In the genomic region with DNA sequence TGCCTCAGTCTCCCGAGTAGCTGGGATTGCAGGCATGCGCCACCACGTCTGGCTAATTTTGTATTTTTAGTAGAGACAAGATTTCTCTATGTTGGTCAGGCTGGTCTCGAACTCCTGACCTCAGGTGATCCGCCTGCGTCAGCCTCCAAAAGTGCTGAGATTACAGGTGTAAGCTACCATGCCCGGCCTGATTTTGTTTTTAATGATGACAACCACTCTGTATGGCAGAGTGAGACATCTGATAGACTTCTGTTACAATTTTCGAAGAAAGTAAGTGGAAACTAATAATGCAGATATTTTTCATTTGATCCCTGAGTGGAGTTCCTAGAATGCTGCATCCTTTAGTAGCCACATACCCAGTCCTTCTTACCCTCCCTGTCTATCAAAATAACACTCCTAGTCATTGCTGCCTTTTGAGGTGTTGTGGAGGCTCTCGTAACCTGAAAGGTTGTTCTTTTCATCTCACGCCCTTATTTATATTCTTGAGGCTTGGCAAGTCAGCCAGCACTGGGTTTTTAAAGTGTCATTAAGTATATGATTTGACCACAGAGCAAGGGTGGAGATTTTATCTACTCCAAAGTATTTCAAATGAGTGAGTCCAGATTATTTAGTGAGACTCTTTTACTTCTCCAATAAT, we compare ENCODE assay signal across 28 cellular contexts. TPM values are rescaled to one million over a fixed set of nuclear protein-coding genes. Genes with fewer than 3 reads are reported as not detected.
DNase-seq lines count a peak whose midpoint lies in the region; ATAC-seq and TF ChIP-seq lines count a peak whose summit lies in the region.
"Had no signal": no experiment of that assay in that cellular context is flagged by ENCODE, and none has a peak within 500 bp of the region (broad histone marks: within the 10 kb centered on the region; RNA-seq: fewer than 3 reads in every experiment).

No MANE protein-coding gene starts in this region.

- peaks cover 93% of the 10 kb centered on the region for H3K79me2 ChIP-seq in osteoblast (ENCODE audit: insufficient read depth, low read length)

- TF ChIP-seq CTCF in HEK293 (tag by site-specific recombination; IDR thresholded peaks at IDR 0.05): no peak
- no peak for TF ChIP-seq CTCF in lung (IDR thresholded peaks at IDR 0.05; ENCODE audit: control extremely low read depth, extremely low read depth)
- no peak for TF ChIP-seq CTCF in osteoblast (IDR thresholded peaks at IDR 0.05; ENCODE audit: extremely low read depth, low read depth, low read length)

- no peak overlapping the region for H3K4me2 ChIP-seq in osteoblast (ENCODE audit: insufficient read depth, low read length)
- H3K4me2 ChIP-seq: BLaER1, smooth muscle cell had no signal

- peaks cover 75% of the 10 kb centered on the region for H4K20me1 ChIP-seq in osteoblast (ENCODE audit: insufficient read depth, low read length)

- H3K4me3 ChIP-seq in HEK293 (ENCODE audit: low read depth, low read length) (no peak overlapping the region), adipocyte (ENCODE audit: low read length) (peak overlapping the region; percentile 11), lung (no peak overlapping the region), osteoblast (ENCODE audit: insufficient read depth, low read length) (no peak overlapping the region)
- H3K4me3 ChIP-seq: BLaER1, Peyer's patch, smooth muscle cell, tibial artery had no signal

- DNase-seq in Caki2 (ENCODE audit: low read depth): peak; percentile 58
- DNase-seq in adipocyte (ENCODE audit: low read depth): no peak
- no peak for DNase-seq in lung (ENCODE audit: low spot score)
- DNase-seq in SK-N-DZ (ENCODE audit: low spot score): no peak
- no peak for DNase-seq in osteoblast (ENCODE audit: insufficient read length, low spot score, missing footprints)
- DNase-seq: activated CD4-positive, alpha-beta memory T cell treated with anti-CD3 and anti-CD28 coated beads, Interleukin-2, amount 10 ng/mL, durations not matched to agents 7 days and 5 days; activated CD4-positive, alpha-beta T cell treated with anti-CD3 and anti-CD28 coated beads for 1 hour; activated gamma-delta T cell; activated naive CD8-positive, alpha-beta T cell treated with anti-CD3 and anti-CD28 coated beads, Interleukin-2, amount 50 U/mL, for 24 hours; activated T-cell treated with anti-CD3 and anti-CD28 coated beads for 4 hours; cerebellar nuclear complex; DMS53; Kasumi-1; left ventricle myocardium superior; natural killer cell; NCI-H526 treated with DMSO at 0.1 percent for 48 hours; occipital lobe; Peyer's patch; SIG-M5; stimulated activated CD4-positive, alpha-beta T cell treated with anti-CD3 and anti-CD28 coated beads, Interleukin-2, amount 100 ng/mL, for 24 hours; T-helper 1 cell; tibial artery had no signal

- in situ Hi-C loops in Caki2 (cut with HindIII; ENCODE audit: low pct_unique_long_range_greater_than_20kb, low sequenced_read_pairs): no loop called here

- H2AFZ ChIP-seq in osteoblast (ENCODE audit: low read length): no peak overlapping the region

- H3K4me1 ChIP-seq in HEK293 (ENCODE audit: control insufficient read depth, insufficient read depth, low read length): no peaks in the 10 kb centered on the region
- H3K4me1 ChIP-seq in adipocyte (ENCODE audit: control insufficient read depth, insufficient read depth, low read length): peaks cover 58% of the 10 kb centered on the region
- H3K4me1 ChIP-seq in lung (ENCODE audit: control insufficient read depth in 2 of 2, insufficient read depth in 2 of 2, low read length in 2 of 2): peaks cover 3 to 8% of the 10 kb centered on the region in 2 donors
- peaks cover 48% of the 10 kb centered on the region for H3K4me1 ChIP-seq in osteoblast (ENCODE audit: insufficient read depth, low read length)

- no peak overlapping the region for H3K27ac ChIP-seq in HEK293 (ENCODE audit: extremely low read depth, low read depth, low read length)
- H3K27ac ChIP-seq in lung (ENCODE audit: low read depth in 1 of 2, low read length in 1 of 2): no peak overlapping the region
- H3K27ac ChIP-seq in osteoblast (ENCODE audit: low read depth, low read length): no peak overlapping the region
- H3K27ac ChIP-seq: BLaER1, HL-60, Peyer's patch had no signal

- H3K27me3 ChIP-seq in adipocyte (replicated peaks; ENCODE audit: control insufficient read depth, insufficient read depth, low read length) (no peaks in the 10 kb centered on the region), lung (ENCODE audit: control insufficient read depth, insufficient read depth) (no peaks in the 10 kb centered on the region), osteoblast (ENCODE audit: insufficient read depth, low read length) (no peaks in the 10 kb centered on the region)
- H3K27me3 ChIP-seq: BLaER1, Peyer's patch, tibial artery had no signal

- POLR2A ChIA-PET in HEK293 (lab: Yijun Ruan, JAX): no interaction called here

- ATAC-seq in lung (ENCODE audit: insufficient read depth, low FRiP score): peak; percentile 37
- no peak for ATAC-seq in GM21717 (IDR thresholded peaks at IDR 0.05; ENCODE audit: unreplicated experiment)
- ATAC-seq in GM21737 (IDR thresholded peaks at IDR 0.05; ENCODE audit: unreplicated experiment): no peak
- ATAC-seq: activated naive CD8-positive, alpha-beta T cell treated with anti-CD3 and anti-CD28 coated beads, Interleukin-2, amount 50 U/mL, for 24 hours; left ventricle myocardium superior; natural killer cell had no signal

- CTCF ChIA-PET in HEK293 (lab: Yijun Ruan, JAX): no interaction called here

- H3K9ac ChIP-seq in adipocyte (ENCODE audit: low read length): no peak overlapping the region
- H3K9ac ChIP-seq: BLaER1 had no signal

- 82 to 92% methylated on average over 10 of the region's 10 CpGs for WGBS in lung, 2 donors

- H3K36me3 ChIP-seq in HEK293 (ENCODE audit: control insufficient read depth in 2 of 2, insufficient read depth in 1 of 2, low read length in 2 of 2): peaks cover 3 to 52% of the 10 kb centered on the region in 2 experiments; a peak in 2 of 3 replicates
- peaks cover 92% of the 10 kb centered on the region for H3K36me3 ChIP-seq in adipocyte (ENCODE audit: control insufficient read depth, insufficient read depth, low read length, severe bottlenecking)
- peaks cover 17 to 23% of the 10 kb centered on the region in 2 donors for H3K36me3 ChIP-seq in lung (ENCODE audit: control insufficient read depth in 2 of 2, insufficient read depth in 2 of 2, low read length in 2 of 2)
- H3K36me3 ChIP-seq in osteoblast (ENCODE audit: insufficient read depth, low read length): peaks cover 85% of the 10 kb centered on the region

- H3K9me3 ChIP-seq in HEK293 (ENCODE audit: control insufficient read depth, insufficient read depth, low read depth, low read length): no peaks in the 10 kb centered on the region
- H3K9me3 ChIP-seq in adipocyte (ENCODE audit: control insufficient read depth, low read length): no peaks in the 10 kb centered on the region
- no peaks in the 10 kb centered on the region for H3K9me3 ChIP-seq in lung (ENCODE audit: control insufficient read depth in 2 of 2, insufficient read depth in 1 of 2, low read length in 1 of 2)
- no peaks in the 10 kb centered on the region for H3K9me3 ChIP-seq in osteoblast (ENCODE audit: low read depth, low read length)
- H3K9me3 ChIP-seq: BLaER1, Peyer's patch, tibial artery had no signal

TF ChIP-seq in HEK293, 187 proteins besides CTCF, POLR2A, EP300 and RAD21:
- TF ChIP-seq, protein P1, sequence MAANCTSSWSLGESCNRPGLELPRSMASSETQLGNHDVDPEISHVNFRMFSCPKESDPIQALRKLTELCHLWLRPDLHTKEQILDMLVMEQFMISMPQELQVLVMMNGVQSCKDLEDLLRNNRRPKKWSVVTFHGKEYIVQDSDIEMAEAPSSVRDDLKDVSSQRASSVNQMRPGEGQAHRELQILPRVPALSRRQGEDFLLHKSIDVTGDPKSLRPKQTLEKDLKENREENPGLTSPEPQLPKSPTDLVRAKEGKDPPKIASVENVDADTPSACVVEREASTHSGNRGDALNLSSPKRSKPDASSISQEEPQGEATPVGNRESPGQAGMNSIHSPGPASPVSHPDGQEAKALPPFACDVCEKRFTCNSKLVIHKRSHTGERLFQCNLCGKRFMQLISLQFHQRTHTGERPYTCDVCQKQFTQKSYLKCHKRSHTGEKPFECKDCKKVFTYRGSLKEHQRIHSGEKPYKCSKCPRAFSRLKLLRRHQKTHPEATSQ (tag by site-specific recombination; IDR thresholded peaks at IDR 0.05): no peak
- TF ChIP-seq FEZF1 (tag by site-specific recombination; IDR thresholded peaks at IDR 0.05): peak; percentile 35; the same call in 1 of the 2 replicates
- TF ChIP-seq, protein P2, sequence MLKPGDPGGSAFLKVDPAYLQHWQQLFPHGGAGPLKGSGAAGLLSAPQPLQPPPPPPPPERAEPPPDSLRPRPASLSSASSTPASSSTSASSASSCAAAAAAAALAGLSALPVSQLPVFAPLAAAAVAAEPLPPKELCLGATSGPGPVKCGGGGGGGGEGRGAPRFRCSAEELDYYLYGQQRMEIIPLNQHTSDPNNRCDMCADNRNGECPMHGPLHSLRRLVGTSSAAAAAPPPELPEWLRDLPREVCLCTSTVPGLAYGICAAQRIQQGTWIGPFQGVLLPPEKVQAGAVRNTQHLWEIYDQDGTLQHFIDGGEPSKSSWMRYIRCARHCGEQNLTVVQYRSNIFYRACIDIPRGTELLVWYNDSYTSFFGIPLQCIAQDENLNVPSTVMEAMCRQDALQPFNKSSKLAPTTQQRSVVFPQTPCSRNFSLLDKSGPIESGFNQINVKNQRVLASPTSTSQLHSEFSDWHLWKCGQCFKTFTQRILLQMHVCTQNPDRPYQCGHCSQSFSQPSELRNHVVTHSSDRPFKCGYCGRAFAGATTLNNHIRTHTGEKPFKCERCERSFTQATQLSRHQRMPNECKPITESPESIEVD (tag by site-specific recombination; IDR thresholded peaks at IDR 0.05): 0 out of 2 replicates have a peak, but pooled peaks have one; percentile 19

RNA-seq across cellular contexts. Expression of a gene that starts 5.9 kb away (rescaled TPM):
- 4.9 and 6.8 TPM in 2 replicates for total RNA-seq in Caki2 (2014; rRNA removed; shearing (Covaris generic); ENCODE audit: low replicate concordance)
- total RNA-seq in lung (10 to 100 TPM in 1 of 2 donors, 1 to 10 TPM in 1; 7.4 to 16.6 TPM), osteoblast (14.4 and 19.2 TPM in 2 replicates)
- polyA plus RNA-seq in lung: 1 to 10 TPM in 1 of 2 donors, under 1 TPM in 1; 0.89 to 1.6 TPM
- 0.41 TPM in 1 of 2 replicates, not detected in the other for polyA plus RNA-seq in SK-N-DZ (2014; cell fraction: cytosol; rRNA removed)
- 0.52 and 1.5 TPM in 2 replicates for polyA plus RNA-seq in SK-N-DZ (2014; cell fraction: nucleus; rRNA removed)
